17 cellular contexts compared by ENCODE assay signal in genomic region chr5:103938151-103938671, GRCh38.
"Had no signal": no experiment of that assay in that cellular context is flagged by ENCODE, and none has a peak within 500 bp of the region (broad histone marks: within the 10 kb centered on the region; RNA-seq: fewer than 3 reads in every experiment).

No MANE protein-coding gene starts in this region.

- H3K27ac Mint-ChIP-seq: activated CD4-positive, alpha-beta memory T cell treated with anti-CD3 and anti-CD28 coated beads, Interleukin-2, amount 10 ng/mL, durations not matched to agents 7 days and 5 days; activated naive CD8-positive, alpha-beta T cell treated with anti-CD3 and anti-CD28 coated beads, Interleukin-2, amount 50 U/mL, for 24 hours; activated T-cell treated with anti-CD3 and anti-CD28 coated beads, Interleukin-2, amount 50 U/mL, for 72 hours; progenitor cell of endocrine pancreas; type B pancreatic cell had no signal

- ATAC-seq: activated naive CD8-positive, alpha-beta T cell treated with anti-CD3 and anti-CD28 coated beads, Interleukin-2, amount 50 U/mL, for 24 hours; activated T-cell treated with anti-CD3 and anti-CD28 coated beads, Interleukin-2, amount 50 U/mL, for 72 hours; right cardiac atrium had no signal

- H3K4me1 Mint-ChIP-seq: activated CD4-positive, alpha-beta memory T cell treated with anti-CD3 and anti-CD28 coated beads, Interleukin-2, amount 10 ng/mL, durations not matched to agents 7 days and 5 days; activated naive CD8-positive, alpha-beta T cell treated with anti-CD3 and anti-CD28 coated beads, Interleukin-2, amount 50 U/mL, for 24 hours had no signal

- H3K27me3 ChIP-seq: spleen, suprapubic skin had no signal

- DNase-seq: activated CD4-positive, alpha-beta memory T cell treated with anti-CD3 and anti-CD28 coated beads, Interleukin-2, amount 10 ng/mL, durations not matched to agents 7 days and 5 days; activated CD8-positive, alpha-beta memory T cell treated with anti-CD3 and anti-CD28 coated beads, Interleukin-2, amount 50 U/mL, for 4 hours; activated naive CD8-positive, alpha-beta T cell treated with anti-CD3 and anti-CD28 coated beads, Interleukin-2, amount 50 U/mL, for 24 hours; activated T-cell treated with anti-CD3 and anti-CD28 coated beads, Interleukin-2, amount 50 U/mL, for 72 hours; effector CD8-positive, alpha-beta T cell; hippocampal formation; kidney glomerular epithelial cell; mesendoderm; right cardiac atrium; spleen; stimulated activated CD4-positive, alpha-beta T cell treated with anti-CD3 and anti-CD28 coated beads, Interleukin-2, amount 100 ng/mL, for 24 hours; stimulated activated naive CD4-positive, alpha-beta T cell; T-helper 1 cell had no signal

- H3K27ac ChIP-seq: spleen, suprapubic skin, VCaP had no signal

- H3K4me1 ChIP-seq: spleen, suprapubic skin had no signal

- H3K9me3 Mint-ChIP-seq: activated CD4-positive, alpha-beta memory T cell treated with anti-CD3 and anti-CD28 coated beads, Interleukin-2, amount 10 ng/mL, durations not matched to agents 7 days and 5 days had no signal

- H3K4me3 Mint-ChIP-seq: activated CD4-positive, alpha-beta memory T cell treated with anti-CD3 and anti-CD28 coated beads, Interleukin-2, amount 10 ng/mL, durations not matched to agents 7 days and 5 days; activated naive CD8-positive, alpha-beta T cell treated with anti-CD3 and anti-CD28 coated beads, Interleukin-2, amount 50 U/mL, for 24 hours; activated T-cell treated with anti-CD3 and anti-CD28 coated beads, Interleukin-2, amount 50 U/mL, for 72 hours; type B pancreatic cell had no signal

- H3K36me3 Mint-ChIP-seq: type B pancreatic cell had no signal

- H3K4me3 ChIP-seq: spleen, suprapubic skin had no signal

- H3K9me3 ChIP-seq: suprapubic skin had no signal

- H3K27me3 Mint-ChIP-seq: activated CD4-positive, alpha-beta memory T cell treated with anti-CD3 and anti-CD28 coated beads, Interleukin-2, amount 10 ng/mL, durations not matched to agents 7 days and 5 days; activated naive CD8-positive, alpha-beta T cell treated with anti-CD3 and anti-CD28 coated beads, Interleukin-2, amount 50 U/mL, for 24 hours; progenitor cell of endocrine pancreas; type B pancreatic cell had no signal

- H3K36me3 ChIP-seq: spleen, suprapubic skin had no signal
